8 cellular contexts compared by ENCODE assay signal in genomic region chr5:69560587-69561431, GRCh38. TPM values are rescaled to one million over a fixed set of nuclear protein-coding genes. Genes with fewer than 3 reads are reported as not detected.
DNase-seq lines count a peak whose midpoint lies in the region; TF ChIP-seq lines count a peak whose summit lies in the region.
"Not testable (repeated sequence)": the region's sequence is repeated elsewhere in the genome, so short reads cannot be mapped to it uniquely, and the experiment has no call there.

No MANE protein-coding gene starts in this region.

- H3K27ac Mint-ChIP-seq in CD8-positive, alpha-beta memory T cell; activated naive CD4-positive, alpha-beta T cell treated with anti-CD3 and anti-CD28 coated beads, Interleukin-2, amount 50 U/mL, for 24 hours; endodermal cell; nephron progenitor cell: not testable (repeated sequence)

- H3K9me3 Mint-ChIP-seq in CD8-positive, alpha-beta memory T cell; activated naive CD4-positive, alpha-beta T cell treated with anti-CD3 and anti-CD28 coated beads, Interleukin-2, amount 50 U/mL, for 24 hours; endodermal cell; nephron progenitor cell: not testable (repeated sequence)

- not testable (repeated sequence) for DNase-seq in CD8-positive, alpha-beta memory T cell; SK-N-MC (ENCODE audit: low read depth, low spot score); endodermal cell; nephron progenitor cell; stomach
- peak; percentile 29 for DNase-seq in HT1080 (ENCODE audit: low read depth)

- H3K4me1 Mint-ChIP-seq in CD8-positive, alpha-beta memory T cell; activated naive CD4-positive, alpha-beta T cell treated with anti-CD3 and anti-CD28 coated beads, Interleukin-2, amount 50 U/mL, for 24 hours; endodermal cell; nephron progenitor cell: not testable (repeated sequence)

- not testable (repeated sequence) for H3K9me3 ChIP-seq in CD8-positive, alpha-beta memory T cell (ENCODE audit: low read length); SK-N-MC (ENCODE audit: low read depth, low read length); endodermal cell (ENCODE audit: control insufficient read depth, low read length); iPS-18a (ENCODE audit: control insufficient read depth, low read depth, low read length); stomach

- not testable (repeated sequence) for H3K27me3 Mint-ChIP-seq in CD8-positive, alpha-beta memory T cell; activated naive CD4-positive, alpha-beta T cell treated with anti-CD3 and anti-CD28 coated beads, Interleukin-2, amount 50 U/mL, for 24 hours; endodermal cell (ENCODE audit: insufficient read depth); nephron progenitor cell (ENCODE audit: low read depth, poor library complexity)

- not testable (repeated sequence) for H3K9ac ChIP-seq in SK-N-MC (ENCODE audit: insufficient read length); endodermal cell (ENCODE audit: extremely low read depth, low read length, poor library complexity, severe bottlenecking)
- H3K9ac ChIP-seq in iPS-18a (ENCODE audit: low read length) = peak overlapping the region; percentile 12

- CTCF ChIA-PET in CD8-positive, alpha-beta memory T cell (lab: Charles Lee) = not testable (repeated sequence)

- 25% methylated on average over 16 of the region's 31 CpGs; no CpG with 5 or more reads in 1 of the 2 experiments for WGBS in endodermal cell (ENCODE audit: insufficient coverage in 1 of 2, insufficient read length in 1 of 2), 2 experiments
- WGBS in stomach, 5 donors = 23 to 40% (median 33%) methylated on average over 15 to 24 of the region's 31 CpGs

- POLR2A ChIA-PET in CD8-positive, alpha-beta memory T cell (lab: Charles Lee) = not testable (repeated sequence)

- TF ChIP-seq CTCF in endodermal cell (conservative IDR thresholded peaks at IDR 0.05); nephron progenitor cell (IDR thresholded peaks at IDR 0.05); stomach (IDR thresholded peaks at IDR 0.05): not testable (repeated sequence)

- not testable (repeated sequence) for H3K36me3 Mint-ChIP-seq in CD8-positive, alpha-beta memory T cell; activated naive CD4-positive, alpha-beta T cell treated with anti-CD3 and anti-CD28 coated beads, Interleukin-2, amount 50 U/mL, for 24 hours; endodermal cell (ENCODE audit: low read depth); nephron progenitor cell (ENCODE audit: low read depth)

- H3K4me3 ChIP-seq in CD8-positive, alpha-beta memory T cell (ENCODE audit: low read length) = not testable (repeated sequence)
- H3K4me3 ChIP-seq in SK-N-MC (peak overlapping the region; percentile 70), endodermal cell (ENCODE audit: low read length) (peak overlapping the region; percentile 76), iPS-18a (ENCODE audit: low read length) (peak overlapping the region; percentile 55), stomach (peak overlapping the region; percentile 25 to 47 (median 34))

- not testable (repeated sequence) for H3K36me3 ChIP-seq in CD8-positive, alpha-beta memory T cell (ENCODE audit: insufficient read depth, low read length); SK-N-MC (ENCODE audit: insufficient read depth, low read length); endodermal cell (ENCODE audit: control insufficient read depth, insufficient read depth, low read length); iPS-18a (ENCODE audit: control insufficient read depth, low read depth, low read length); stomach

- TF ChIP-seq EP300 in stomach (IDR thresholded peaks at IDR 0.05) = not testable (repeated sequence)

- peak overlapping the region; percentile 20 to 75 (median 50) for H3K4me3 Mint-ChIP-seq in CD8-positive, alpha-beta memory T cell
- H3K4me3 Mint-ChIP-seq in activated naive CD4-positive, alpha-beta T cell treated with anti-CD3 and anti-CD28 coated beads, Interleukin-2, amount 50 U/mL, for 24 hours = peak overlapping the region; percentile 61
- H3K4me3 Mint-ChIP-seq in endodermal cell = peak overlapping the region; percentile 75
- peak overlapping the region; percentile 71 for H3K4me3 Mint-ChIP-seq in nephron progenitor cell

- not testable (repeated sequence) for H3K27me3 ChIP-seq in CD8-positive, alpha-beta memory T cell (ENCODE audit: insufficient read depth, low read length, poor library complexity, severe bottlenecking); endodermal cell (ENCODE audit: control insufficient read depth, insufficient read depth, low read length, poor library complexity, severe bottlenecking); iPS-18a (ENCODE audit: control insufficient read depth, insufficient read depth, low read length); stomach

- TF ChIP-seq POLR2A in stomach (IDR thresholded peaks at IDR 0.05) = not testable (repeated sequence)

- not testable (repeated sequence) for H3K4me1 ChIP-seq in CD8-positive, alpha-beta memory T cell (ENCODE audit: insufficient read depth, low read length); endodermal cell (ENCODE audit: control insufficient read depth, insufficient read depth, low read length); iPS-18a (ENCODE audit: control insufficient read depth, low read depth, low read length); stomach

- H3K27ac ChIP-seq in CD8-positive, alpha-beta memory T cell (ENCODE audit: low read depth, low read length); SK-N-MC; endodermal cell (ENCODE audit: low read depth, low read length); iPS-18a (ENCODE audit: low read length); stomach: not testable (repeated sequence)

- intact Hi-C loops in stomach (cut with DNase I; ENCODE audit: low total_unique reads) = not testable (repeated sequence)

RNA-seq across cellular contexts. Expression of gene GTF2H2C, which starts 0.8 kb away (rescaled TPM):
- total RNA-seq in CD8-positive, alpha-beta memory T cell = 10 to 100 TPM; 59.7 to 65.4 TPM
- 20.4 TPM for polyA plus RNA-seq in CD8-positive, alpha-beta memory T cell
- total RNA-seq in HT1080 (2014; rRNA removed; shearing (Covaris generic)) = 103 and 123 TPM in 2 replicates
- polyA plus RNA-seq in HT1080 (2015; cell fraction: cytosol; rRNA removed) = 60.2 and 66.6 TPM in 2 replicates
- polyA plus RNA-seq in HT1080 (2015; cell fraction: nucleus; rRNA removed) = 94.9 and 100 TPM in 2 replicates
- total RNA-seq in endodermal cell (10 to 100 TPM; 47.9 to 48.5 TPM), stomach (10 to 100 TPM in 3 of 5 donors, 1 to 10 TPM in 2; 4.7 to 55.1 (median 17.4) TPM)
- 40.9 TPM for polyA plus RNA-seq in endodermal cell (2013, experiment 1 of 2)
- 41.6 TPM for polyA plus RNA-seq in endodermal cell (2013, experiment 2 of 2)
- polyA plus RNA-seq in stomach = 10 to 100 TPM in 2 of 3 donors, 1 to 10 TPM in 1; 7.5 to 12.4 (median 11.4) TPM
